In genomic region chr1:67831850-67832513, GRCh38 we compare ENCODE assay signal across 8 cellular contexts. TPM values are rescaled to one million over a fixed set of nuclear protein-coding genes. Genes with fewer than 3 reads are reported as not detected.
DNase-seq lines count a peak whose midpoint lies in the region; ATAC-seq, FAIRE-seq and TF ChIP-seq lines count a peak whose summit lies in the region.

No MANE protein-coding gene starts in this region.

- H3K4me2 ChIP-seq in smooth muscle cell: peak overlapping the region; percentile 98

- H3K4me3 ChIP-seq in ACC112 (ENCODE audit: low read depth, low read length) (peak overlapping the region; percentile 86), bronchial epithelial cell (ENCODE audit: low read depth, low read length) (peak overlapping the region; percentile 86), smooth muscle cell (peak overlapping the region; percentile 89)

- H4K20me1 ChIP-seq in smooth muscle cell (ENCODE audit: low read depth): peaks cover 25% of the 10 kb centered on the region

- peaks cover 13% of the 10 kb centered on the region for H3F3A ChIP-seq in smooth muscle cell (ENCODE audit: low read depth)

- H3K4me1 ChIP-seq in ACC112 (ENCODE audit: control insufficient read depth, insufficient read depth, low read length, unreplicated experiment) (peaks cover 41% of the 10 kb centered on the region), smooth muscle cell (ENCODE audit: low read depth) (peaks cover 10% of the 10 kb centered on the region)

- H3K9me3 ChIP-seq in smooth muscle cell (replicated peaks; ENCODE audit: low read depth): no peaks in the 10 kb centered on the region

- no peak for TF ChIP-seq CTCF in GM10266 (IDR thresholded peaks at IDR 0.05; ENCODE audit: control insufficient read depth, insufficient read depth, low read depth, missing control alignments)
- no peak for TF ChIP-seq CTCF in bronchial epithelial cell (IDR thresholded peaks at IDR 0.05; ENCODE audit: insufficient read depth, low read length, severe bottlenecking)
- TF ChIP-seq CTCF in smooth muscle cell (IDR thresholded peaks at IDR 0.05; ENCODE audit: borderline replicate concordance, insufficient read depth, poor library complexity, severe bottlenecking): no peak

- H3K79me2 ChIP-seq in ACC112 (ENCODE audit: control insufficient read depth, insufficient read depth, low read length, unreplicated experiment) (peaks cover 58% of the 10 kb centered on the region), smooth muscle cell (ENCODE audit: low read depth) (peaks cover 42% of the 10 kb centered on the region)

- DNase-seq in GM10266 (ENCODE audit: extremely low spot score) (peak; percentile 35), NCI-H748 treated with DMSO at 0.1 percent for 48 hours (lab: John Stamatoyannopoulos, UW) (peak; percentile 43), bronchial epithelial cell (ENCODE audit: low read depth) (peak; percentile 73), iris pigment epithelial cell (ENCODE audit: low read depth) (peak; percentile 76), smooth muscle cell (lab: John Stamatoyannopoulos, UW; ENCODE audit: unreplicated experiment) (no peak), HUDEP-2 (lab: John Stamatoyannopoulos, UW; ENCODE audit: unreplicated experiment in 76 of 76) (no peak)

- no peak for ATAC-seq in HG02973 (IDR thresholded peaks at IDR 0.05; ENCODE audit: unreplicated experiment)

- FAIRE-seq in bronchial epithelial cell (lab: Jason Lieb, UNC): no peak

- peak overlapping the region; percentile 90 for H3K27ac ChIP-seq in ACC112 (ENCODE audit: low read depth, low read length)
- H3K27ac ChIP-seq in smooth muscle cell (ENCODE audit: low read depth): peak overlapping the region; percentile 75

- under 1% methylated on average over 34 of the region's 34 CpGs for WGBS in smooth muscle cell (ENCODE audit: low lambda C conversion rate)

- H3K27me3 ChIP-seq in ACC112 (ENCODE audit: insufficient read depth, low read length) (no peaks in the 10 kb centered on the region), bronchial epithelial cell (ENCODE audit: control insufficient read depth, insufficient read depth, low read length) (no peaks in the 10 kb centered on the region), smooth muscle cell (ENCODE audit: low read depth) (no peaks in the 10 kb centered on the region)

- H3K9ac ChIP-seq in smooth muscle cell (ENCODE audit: low read depth): peak overlapping the region; percentile 82

- H2AFZ ChIP-seq in ACC112 (ENCODE audit: low read length, unreplicated experiment) (peak overlapping the region; percentile 59), smooth muscle cell (ENCODE audit: low read depth) (peak overlapping the region; percentile 93)

- peaks cover 7% of the 10 kb centered on the region for H3K36me3 ChIP-seq in ACC112 (ENCODE audit: insufficient read depth, low read length)
- H3K36me3 ChIP-seq in bronchial epithelial cell (ENCODE audit: control insufficient read depth, insufficient read depth, low read length): peaks cover 3% of the 10 kb centered on the region
- no peaks in the 10 kb centered on the region for H3K36me3 ChIP-seq in smooth muscle cell (ENCODE audit: low read depth)

RNA-seq across cellular contexts. Expression of gene GNG12, which starts 1.3 kb away (rescaled TPM):
- total RNA-seq in bronchial epithelial cell (75.3 and 88.3 TPM in 2 replicates), smooth muscle cell (86.6 and 95.2 TPM in 2 replicates)
- polyA plus RNA-seq in smooth muscle cell: 47.5 and 54.6 TPM in 2 replicates

Comparison
In these comparisons a context has a peak if more than half of its experiments do, and no peak if none do; other contexts are left out.
1. DNase-seq: peak in GM10266 (single experiment), NCI-H748 treated with DMSO at 0.1 percent for 48 hours (single experiment), bronchial epithelial cell (single experiment) and iris pigment epithelial cell (single experiment); none in smooth muscle cell (single experiment) and HUDEP-2 (0 of 76).
2. Peak in every context shown above with its lines, with median percentiles within 50 percentile points of each other: H3K4me3 ChIP-seq.